ENCODE assay signal across 1 cellular context in genomic region chr13:98050041-98050466, GRCh38.
TF ChIP-seq lines count a peak whose summit lies in the region.

No MANE protein-coding gene starts in this region.

TF ChIP-seq in HepG2, 621 proteins besides CTCF, POLR2A, EP300 and RAD21 (continued from another document and continues in another):
- TF ChIP-seq ZNF512B (CRISPR knock-in tag; IDR thresholded peaks at IDR 0.05; ENCODE audit: borderline replicate concordance) (no peak), GABPA (IDR thresholded peaks at IDR 0.05; ENCODE audit: low read depth, low read length) (no peak), GABPA (CRISPR knock-in tag; IDR thresholded peaks at IDR 0.05; ENCODE audit: low read depth) (peak; percentile 51; the same call in 1 of the 2 replicates), MTA1 (CRISPR knock-in tag; IDR thresholded peaks at IDR 0.05; ENCODE audit: borderline replicate concordance) (no peak), ZNF282 (IDR thresholded peaks at IDR 0.05; ENCODE audit: partially characterized antibody) (no peak), FOXO1 (CRISPR knock-in tag; IDR thresholded peaks at IDR 0.05) (peak; percentile 71; the same call in 1 of the 2 replicates), HNRNPUL1 (IDR thresholded peaks at IDR 0.05; ENCODE audit: low read depth, low read length) (no peak), POLR2G (IDR thresholded peaks at IDR 0.05; ENCODE audit: low read depth, low read length) (no peak), EZH2 (conservative IDR thresholded peaks at IDR 0.05; ENCODE audit: low read depth, low read length) (no peak), ZNF879 (CRISPR knock-in tag; IDR thresholded peaks at IDR 0.05) (no peak), ZBTB46 (CRISPR knock-in tag; IDR thresholded peaks at IDR 0.05; ENCODE audit: borderline replicate concordance) (no peak), SMAD1 (CRISPR knock-in tag; IDR thresholded peaks at IDR 0.05; ENCODE audit: borderline replicate concordance, low read depth) (no peak), SP140L (CRISPR knock-in tag; IDR thresholded peaks at IDR 0.05; ENCODE audit: borderline replicate concordance) (no peak), ZNF496 (CRISPR knock-in tag; IDR thresholded peaks at IDR 0.05; ENCODE audit: insufficient replicate concordance) (no peak), NR2F6 (IDR thresholded peaks at IDR 0.05) (peak; percentile 82), NR2F6 (CRISPR knock-in tag; IDR thresholded peaks at IDR 0.05) (peak; percentile 85), ZNF354B (CRISPR knock-in tag; IDR thresholded peaks at IDR 0.05) (no peak), IRF2 (CRISPR knock-in tag; IDR thresholded peaks at IDR 0.05) (peak; percentile 50; the same call in 1 of the 2 replicates), ZNF891 (CRISPR knock-in tag; IDR thresholded peaks at IDR 0.05) (no peak), MBNL3 (CRISPR knock-in tag; conservative IDR thresholded peaks at IDR 0.05) (no peak), PHF8 (CRISPR knock-in tag; IDR thresholded peaks at IDR 0.05) (no peak), TAF15 (IDR thresholded peaks at IDR 0.05; ENCODE audit: low read depth, low read length, poor library complexity, severe bottlenecking) (no peak), ZNF230 (CRISPR knock-in tag; IDR thresholded peaks at IDR 0.05) (no peak), ZSCAN25 (CRISPR knock-in tag; IDR thresholded peaks at IDR 0.05) (no peak), ZNF296 (CRISPR knock-in tag; conservative IDR thresholded peaks at IDR 0.05) (no peak), TBP (CRISPR knock-in tag; IDR thresholded peaks at IDR 0.05) (no peak), KDM1A (CRISPR knock-in tag; IDR thresholded peaks at IDR 0.05) (no peak), ZNF574 (CRISPR knock-in tag; IDR thresholded peaks at IDR 0.05) (no peak), ZKSCAN8 (CRISPR knock-in tag; IDR thresholded peaks at IDR 0.05; ENCODE audit: borderline replicate concordance) (no peak), MTERF4 (CRISPR knock-in tag; IDR thresholded peaks at IDR 0.05) (no peak), GMEB2 (CRISPR knock-in tag; IDR thresholded peaks at IDR 0.05; ENCODE audit: low read depth) (no peak), SOX13 (IDR thresholded peaks at IDR 0.05) (no peak), SOX13 (CRISPR knock-in tag; conservative IDR thresholded peaks at IDR 0.05 in 1 of 2, IDR thresholded peaks at IDR 0.05 in 1 of 2) (peak in 1 of 2 experiments; percentile 81; a peak in 2 of 4 replicates), SYNCRIP (IDR thresholded peaks at IDR 0.05; ENCODE audit: insufficient read depth, low read depth, low read length) (no peak), ZBTB40 (IDR thresholded peaks at IDR 0.05) (no peak), ZBTB40 (CRISPR knock-in tag; IDR thresholded peaks at IDR 0.05) (no peak), RFX5 (IDR thresholded peaks at IDR 0.05; ENCODE audit: low read depth, low read length) (no peak), HIC2 (CRISPR knock-in tag; IDR thresholded peaks at IDR 0.05; ENCODE audit: low read depth) (peak; percentile 60; the same call in 1 of the 2 replicates), MYNN (CRISPR knock-in tag; IDR thresholded peaks at IDR 0.05; ENCODE audit: low read depth) (no peak), ZNF350 (CRISPR knock-in tag; IDR thresholded peaks at IDR 0.05; ENCODE audit: borderline replicate concordance, low read depth) (no peak), CEBPG (CRISPR knock-in tag; IDR thresholded peaks at IDR 0.05) (no peak), RARG (CRISPR knock-in tag; IDR thresholded peaks at IDR 0.05; ENCODE audit: low read depth) (no peak), IRF1 (CRISPR knock-in tag; IDR thresholded peaks at IDR 0.05; ENCODE audit: low read depth) (no peak), RCOR2 (CRISPR knock-in tag; IDR thresholded peaks at IDR 0.05) (peak; percentile 79)
